15 cellular contexts compared by ENCODE assay signal in the genomic region with DNA sequence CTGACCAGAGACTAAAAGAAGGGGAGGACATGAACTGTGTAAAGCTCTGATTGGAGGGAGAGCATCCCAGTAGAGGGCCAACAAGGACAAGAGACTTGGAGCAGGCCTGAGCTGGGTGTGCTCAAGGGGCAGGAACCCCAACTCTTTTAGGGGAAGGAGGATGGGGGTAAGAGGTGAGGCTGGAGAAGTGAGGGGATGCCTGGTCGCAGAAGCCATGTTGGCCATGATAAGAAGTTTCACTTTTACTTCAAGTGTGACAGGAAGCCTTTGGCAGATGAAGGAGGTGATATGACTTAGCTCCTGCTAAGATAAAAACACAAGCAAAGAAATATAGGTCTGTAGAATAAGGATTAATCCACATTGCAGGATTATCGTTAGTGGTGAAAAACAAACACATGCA.
DNase-seq lines count a peak whose midpoint lies in the region; ATAC-seq lines count a peak whose summit lies in the region.
"Had no signal": no experiment of that assay in that cellular context is flagged by ENCODE, and none has a peak within 500 bp of the region (broad histone marks: within the 10 kb centered on the region; RNA-seq: fewer than 3 reads in every experiment).

No MANE protein-coding gene starts in this region.

- CTCF ChIA-PET in CD8-positive, alpha-beta memory T cell (lab: Charles Lee), result no interaction called here

- H3K9me3 Mint-ChIP-seq in CD8-positive, alpha-beta memory T cell, result peaks cover 0 to 6% (median under 1%) of the 10 kb centered on the region in 5 donors
- H3K9me3 Mint-ChIP-seq in activated T-helper 1 cell treated with anti-CD3 and anti-CD28 coated beads, Interleukin-12 subunit alpha, Interleukin-12 subunit beta, Interleukin-2, Interleukin-4 antibody, amounts not matched to agents 30 ng/mL and 10 ng/mL and 1 ng/mL, durations not matched to agents 14 hours and 24 hours and 36 hours, result no peaks in the 10 kb centered on the region
- peaks cover 0 to 14% (median 7%) of the 10 kb centered on the region in 9 donors for H3K9me3 Mint-ChIP-seq in naive thymus-derived CD8-positive, alpha-beta T cell
- H3K9me3 Mint-ChIP-seq: neural progenitor cell had no signal

- H3K4me1 ChIP-seq in CD8-positive, alpha-beta memory T cell (ENCODE audit: insufficient read depth, low read length), result peaks cover 18% of the 10 kb centered on the region
- H3K4me1 ChIP-seq in Karpas-422 (ENCODE audit: low read length), result peaks cover 7% of the 10 kb centered on the region
- H3K4me1 ChIP-seq: esophagus muscularis mucosa, neural progenitor cell had no signal

- POLR2A ChIA-PET in CD8-positive, alpha-beta memory T cell (lab: Charles Lee), result no interaction called here
- POLR2A ChIA-PET in naive thymus-derived CD8-positive, alpha-beta T cell (lab: Charles Lee), result interaction anchor here (0.6 to 2.6 kb wide), 2 partner anchors 19 to 1800 kb away, joined by 3 to 9 read pairs; no protein-coding TSS in a partner anchor

- H3K27ac ChIP-seq in CD8-positive, alpha-beta memory T cell (ENCODE audit: low read depth, low read length), result no peak overlapping the region
- H3K27ac ChIP-seq in Karpas-422 (ENCODE audit: low read length), result no peak overlapping the region
- H3K27ac ChIP-seq: esophagus muscularis mucosa, neural progenitor cell, PC-9, SK-N-MC had no signal

- peaks cover 3 to 33% (median 11%) of the 10 kb centered on the region in 3 donors for H3K36me3 Mint-ChIP-seq in CD8-positive, alpha-beta memory T cell
- H3K36me3 Mint-ChIP-seq in activated T-helper 1 cell treated with anti-CD3 and anti-CD28 coated beads, Interleukin-12 subunit alpha, Interleukin-12 subunit beta, Interleukin-2, Interleukin-4 antibody, amounts not matched to agents 30 ng/mL and 10 ng/mL and 1 ng/mL, durations not matched to agents 14 hours and 24 hours and 36 hours (ENCODE audit: low read depth), result peaks cover 2% of the 10 kb centered on the region
- H3K36me3 Mint-ChIP-seq in naive thymus-derived CD8-positive, alpha-beta T cell, result peaks cover 0 to 14% (median 10%) of the 10 kb centered on the region in 3 donors
- H3K36me3 Mint-ChIP-seq: neural progenitor cell had no signal

- intact Hi-C loops in activated T-helper 1 cell treated with anti-CD3 and anti-CD28 coated beads, Interleukin-12 subunit alpha, Interleukin-12 subunit beta, Interleukin-2, Interleukin-4 antibody, amounts not matched to agents 30 ng/mL and 10 ng/mL and 1 ng/mL, durations not matched to agents 14 hours and 24 hours and 36 hours (cut with micrococcal nuclease), result loop anchor here (2.0 kb wide), 1 partner anchor 65 kb away; no protein-coding TSS in a partner anchor

- H3K4me3 ChIP-seq in CD8-positive, alpha-beta memory T cell (ENCODE audit: low read length), result peak overlapping the region; percentile 35
- H3K4me3 ChIP-seq in Karpas-422 (ENCODE audit: low read length), result no peak overlapping the region
- H3K4me3 ChIP-seq: esophagus muscularis mucosa, neural progenitor cell, PC-9, SK-N-MC had no signal

- DNase-seq in CD8-positive, alpha-beta memory T cell, result peak in 2 of 5 donors; percentile 7 to 10
- DNase-seq in Karpas-422 (peak; percentile 27), NCI-H146 (lab: John Stamatoyannopoulos, UW) (no peak), iPS-NIHi11 (ENCODE audit: low spot score) (no peak)
- DNase-seq in activated T-helper 1 cell treated with anti-CD3 and anti-CD28 coated beads, Interleukin-12 subunit alpha, Interleukin-12 subunit beta, Interleukin-2, Interleukin-4 antibody, amounts not matched to agents 30 ng/mL and 10 ng/mL and 1 ng/mL, durations not matched to agents 14 hours and 24 hours and 36 hours (ENCODE audit: low spot score), result peak; percentile 11
- DNase-seq in naive thymus-derived CD8-positive, alpha-beta T cell, result peak in 3 of 10 donors; percentile 15 to 30 (median 29)
- DNase-seq: glutamatergic neuron, mammary epithelial cell, NCI-H526 treated with DMSO at 0.1 percent for 48 hours, PC-9, retina had no signal

- no peaks in the 10 kb centered on the region for H3K9me2 ChIP-seq in Karpas-422 (replicated peaks; ENCODE audit: insufficient read depth, low read length)

- no peaks in the 10 kb centered on the region for H3K9me3 ChIP-seq in CD8-positive, alpha-beta memory T cell (ENCODE audit: low read length)
- no peaks in the 10 kb centered on the region for H3K9me3 ChIP-seq in Karpas-422 (ENCODE audit: low read length)

- H3K36me3 ChIP-seq in CD8-positive, alpha-beta memory T cell (ENCODE audit: insufficient read depth, low read length), result no peaks in the 10 kb centered on the region
- no peaks in the 10 kb centered on the region for H3K36me3 ChIP-seq in Karpas-422 (ENCODE audit: insufficient read depth, low read length)
- H3K36me3 ChIP-seq: esophagus muscularis mucosa, neural progenitor cell had no signal

- no peaks in the 10 kb centered on the region for H3K27me3 Mint-ChIP-seq in CD8-positive, alpha-beta memory T cell
- H3K27me3 Mint-ChIP-seq in activated T-helper 1 cell treated with anti-CD3 and anti-CD28 coated beads, Interleukin-12 subunit alpha, Interleukin-12 subunit beta, Interleukin-2, Interleukin-4 antibody, amounts not matched to agents 30 ng/mL and 10 ng/mL and 1 ng/mL, durations not matched to agents 14 hours and 24 hours and 36 hours (ENCODE audit: insufficient read depth), result no peaks in the 10 kb centered on the region
- no peaks in the 10 kb centered on the region for H3K27me3 Mint-ChIP-seq in naive thymus-derived CD8-positive, alpha-beta T cell

- H3K4me1 Mint-ChIP-seq in CD8-positive, alpha-beta memory T cell, result peaks cover 29 to 52% (median 34%) of the 10 kb centered on the region in 3 donors
- peaks cover 21% of the 10 kb centered on the region for H3K4me1 Mint-ChIP-seq in activated T-helper 1 cell treated with anti-CD3 and anti-CD28 coated beads, Interleukin-12 subunit alpha, Interleukin-12 subunit beta, Interleukin-2, Interleukin-4 antibody, amounts not matched to agents 30 ng/mL and 10 ng/mL and 1 ng/mL, durations not matched to agents 14 hours and 24 hours and 36 hours (ENCODE audit: low read depth)
- H3K4me1 Mint-ChIP-seq in naive thymus-derived CD8-positive, alpha-beta T cell, result peaks cover 19 to 29% (median 25%) of the 10 kb centered on the region in 4 donors
- H3K4me1 Mint-ChIP-seq: neural progenitor cell had no signal

- H4K20me1 ChIP-seq in Karpas-422 (ENCODE audit: insufficient read depth, low read depth, low read length), result no peaks in the 10 kb centered on the region

- no peak overlapping the region for H3K9ac ChIP-seq in Karpas-422 (ENCODE audit: low read length)
- H3K9ac ChIP-seq: neural progenitor cell had no signal

- H3K27me3 ChIP-seq in CD8-positive, alpha-beta memory T cell (ENCODE audit: insufficient read depth, low read length, poor library complexity, severe bottlenecking), result no peaks in the 10 kb centered on the region
- 0 out of 2 replicates have a peak, but pooled peaks cover 2% of the 10 kb centered on the region for H3K27me3 ChIP-seq in Karpas-422 (ENCODE audit: low read length)
- H3K27me3 ChIP-seq: esophagus muscularis mucosa, neural progenitor cell had no signal

- H3K27ac Mint-ChIP-seq in CD8-positive, alpha-beta memory T cell, result peak overlapping the region; percentile 1 to 86 (median 64)
- peak overlapping the region; percentile 12 for H3K27ac Mint-ChIP-seq in activated T-helper 1 cell treated with anti-CD3 and anti-CD28 coated beads, Interleukin-12 subunit alpha, Interleukin-12 subunit beta, Interleukin-2, Interleukin-4 antibody, amounts not matched to agents 30 ng/mL and 10 ng/mL and 1 ng/mL, durations not matched to agents 14 hours and 24 hours and 36 hours
- H3K27ac Mint-ChIP-seq in naive thymus-derived CD8-positive, alpha-beta T cell, result peak overlapping the region; percentile 56 to 93 (median 79)
- H3K27ac Mint-ChIP-seq: neural progenitor cell had no signal

- no peak overlapping the region for H3K4me2 ChIP-seq in Karpas-422 (ENCODE audit: low read depth, low read length, poor library complexity, severe bottlenecking)
- H3K4me2 ChIP-seq: neural progenitor cell, PC-9 had no signal

- ATAC-seq in naive thymus-derived CD8-positive, alpha-beta T cell, result peak; percentile 56 to 78
- ATAC-seq in GM21515 (IDR thresholded peaks at IDR 0.05; ENCODE audit: unreplicated experiment), result no peak

- no peaks in the 10 kb centered on the region for H3K79me2 ChIP-seq in Karpas-422 (ENCODE audit: low read length)

- H3K4me3 Mint-ChIP-seq in CD8-positive, alpha-beta memory T cell, result peak overlapping the region; percentile 64 to 85 (median 82)
- H3K4me3 Mint-ChIP-seq in activated T-helper 1 cell treated with anti-CD3 and anti-CD28 coated beads, Interleukin-12 subunit alpha, Interleukin-12 subunit beta, Interleukin-2, Interleukin-4 antibody, amounts not matched to agents 30 ng/mL and 10 ng/mL and 1 ng/mL, durations not matched to agents 14 hours and 24 hours and 36 hours, result peak overlapping the region; percentile 41
- peak overlapping the region; percentile 55 to 85 (median 78) for H3K4me3 Mint-ChIP-seq in naive thymus-derived CD8-positive, alpha-beta T cell
- H3K4me3 Mint-ChIP-seq: neural progenitor cell had no signal

- H2AFZ ChIP-seq in Karpas-422 (ENCODE audit: low read length), result no peak overlapping the region
- H2AFZ ChIP-seq: neural progenitor cell, PC-9 had no signal

Comparison
In these comparisons a context has a peak if more than half of its experiments do, and no peak if none do; other contexts are left out.
1. DNase-seq: peak in Karpas-422 (single experiment) and activated T-helper 1 cell treated with anti-CD3 and anti-CD28 coated beads, Interleukin-12 subunit alpha, Interleukin-12 subunit beta, Interleukin-2, Interleukin-4 antibody, amounts not matched to agents 30 ng/mL and 10 ng/mL and 1 ng/mL, durations not matched to agents 14 hours and 24 hours and 36 hours (single experiment); none in NCI-H146 (single experiment) and iPS-NIHi11 (single experiment).
2. H3K27ac Mint-ChIP-seq: peak in every context shown above with its lines; median percentile 79 in naive thymus-derived CD8-positive, alpha-beta T cell; 64 in CD8-positive, alpha-beta memory T cell; 12 in activated T-helper 1 cell treated with anti-CD3 and anti-CD28 coated beads, Interleukin-12 subunit alpha, Interleukin-12 subunit beta, Interleukin-2, Interleukin-4 antibody, amounts not matched to agents 30 ng/mL and 10 ng/mL and 1 ng/mL, durations not matched to agents 14 hours and 24 hours and 36 hours.
3. Peak in every context shown above with its lines, with median percentiles within 50 percentile points of each other: H3K4me3 Mint-ChIP-seq.